29 cellular contexts compared by ENCODE assay signal in the genomic region with DNA sequence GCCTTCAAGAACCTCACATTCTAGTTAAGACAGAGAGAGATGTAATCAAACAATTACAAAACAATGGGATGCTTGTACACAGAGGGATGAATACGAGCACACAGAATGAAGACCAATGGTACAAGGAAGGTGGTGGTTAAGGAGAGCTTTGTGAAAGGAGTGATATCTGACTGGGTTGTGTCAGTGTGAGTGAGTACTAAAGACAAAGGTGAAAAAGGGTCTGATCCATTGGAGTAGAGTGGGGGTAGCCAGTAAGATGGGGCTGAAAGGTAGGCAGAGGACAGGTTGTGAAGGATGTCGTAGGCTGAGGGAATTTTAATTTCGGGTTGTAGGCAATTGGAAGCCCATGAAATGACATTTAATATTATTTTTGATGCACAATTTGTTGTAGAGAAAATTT. TPM values are rescaled to one million over a fixed set of nuclear protein-coding genes. Genes with fewer than 3 reads are reported as not detected.
"Had no signal": no experiment of that assay in that cellular context is flagged by ENCODE, and none has a peak within 500 bp of the region (broad histone marks: within the 10 kb centered on the region; RNA-seq: fewer than 3 reads in every experiment).

No MANE protein-coding gene starts in this region.

- H3K4me2 ChIP-seq: SK-N-SH had no signal

- H3K4me3 Mint-ChIP-seq: activated B cell treated with CpG ODN at 0.5 μM for 24 hours; activated CD4-positive, alpha-beta T cell treated with anti-CD3 and anti-CD28 coated beads, Interleukin-2, amount 10 ng/mL, durations not matched to agents 24 days and 14 days; activated naive CD4-positive, alpha-beta T cell treated with anti-CD3 and anti-CD28 coated beads, Interleukin-2, amount 10 ng/mL, durations not matched to agents 7 days and 5 days; activated naive CD8-positive, alpha-beta T cell treated with anti-CD3 and anti-CD28 coated beads for 36 hours; activated T-cell treated with anti-CD3 and anti-CD28 coated beads, Interleukin-2, amount 50 U/mL, for 72 hours; T-helper 17 cell had no signal

- H3K27ac ChIP-seq: brain microvascular endothelial cell, cardiac muscle cell, SJCRH30 had no signal

- H3K27me3 Mint-ChIP-seq: activated B cell treated with CpG ODN at 0.5 μM for 24 hours; activated CD4-positive, alpha-beta T cell treated with anti-CD3 and anti-CD28 coated beads, Interleukin-2, amount 10 ng/mL, durations not matched to agents 24 days and 14 days; activated naive CD4-positive, alpha-beta T cell treated with anti-CD3 and anti-CD28 coated beads, Interleukin-2, amount 10 ng/mL, durations not matched to agents 7 days and 5 days; activated naive CD8-positive, alpha-beta T cell treated with anti-CD3 and anti-CD28 coated beads for 36 hours; T-helper 17 cell had no signal

- H3K4me1 Mint-ChIP-seq: activated B cell treated with CpG ODN at 0.5 μM for 24 hours; activated CD4-positive, alpha-beta T cell treated with anti-CD3 and anti-CD28 coated beads, Interleukin-2, amount 10 ng/mL, durations not matched to agents 24 days and 14 days; activated naive CD4-positive, alpha-beta T cell treated with anti-CD3 and anti-CD28 coated beads, Interleukin-2, amount 10 ng/mL, durations not matched to agents 7 days and 5 days had no signal

- H3K4me1 ChIP-seq: SJCRH30 had no signal

- DNase-seq: activated B cell treated with CpG ODN at 0.5 μM for 24 hours; activated CD4-positive, alpha-beta T cell treated with anti-CD3 and anti-CD28 coated beads for 1 hour; activated CD4-positive, alpha-beta T cell treated with anti-CD3 and anti-CD28 coated beads, Interleukin-2, amount 10 ng/mL, durations not matched to agents 24 days and 14 days; activated CD4-positive, alpha-beta T cell treated with anti-CD3 and anti-CD28 coated beads, Interleukin-2, amount 50 U/mL, for 48 hours; activated CD8-positive, alpha-beta memory T cell treated with anti-CD3 and anti-CD28 coated beads, Interleukin-2, amount 50 U/mL, for 4 hours; activated gamma-delta T cell treated with Interleukin-2 at 50 U/mL for 16 hours; activated naive CD4-positive, alpha-beta T cell treated with anti-CD3 and anti-CD28 coated beads, Interleukin-2, amount 10 ng/mL, durations not matched to agents 7 days and 5 days; activated naive CD8-positive, alpha-beta T cell treated with anti-CD3 and anti-CD28 coated beads for 36 hours; activated T-cell treated with anti-CD3 and anti-CD28 coated beads, Interleukin-2, amount 50 U/mL, for 72 hours; brain microvascular endothelial cell; KBM-7; NCI-H1092 treated with DMSO at 0.1 percent for 48 hours; NCI-H146; NCI-H187 treated with DMSO at 0.1 percent for 48 hours; NCI-H2081 treated with DMSO at 0.1 percent for 48 hours; NCI-H526; NCI-H82; NK-92 treated with Interleukin-12 subunit alpha and Interleukin-12 subunit beta, amount 100 ng/mL, for 24 hours; RPMI8226; SJCRH30; SW 1271; T-helper 17 cell; T-helper 9 cell had no signal

- H3K4me3 ChIP-seq: cardiac muscle cell, SJCRH30 had no signal

- H3K9me2 ChIP-seq: SK-N-SH had no signal

- H3K27me3 ChIP-seq: brain microvascular endothelial cell, cardiac muscle cell, SJCRH30 had no signal

- H3K9me3 ChIP-seq: SJCRH30, SK-N-SH had no signal

- ATAC-seq: activated T-cell treated with anti-CD3 and anti-CD28 coated beads, Interleukin-2, amount 50 U/mL, for 72 hours; Panc1; Right ventricle myocardium inferior; T-helper 17 cell had no signal

- H3K27ac Mint-ChIP-seq: activated B cell treated with CpG ODN at 0.5 μM for 24 hours; activated CD4-positive, alpha-beta T cell treated with anti-CD3 and anti-CD28 coated beads, Interleukin-2, amount 10 ng/mL, durations not matched to agents 24 days and 14 days; activated naive CD4-positive, alpha-beta T cell treated with anti-CD3 and anti-CD28 coated beads, Interleukin-2, amount 10 ng/mL, durations not matched to agents 7 days and 5 days; activated naive CD8-positive, alpha-beta T cell treated with anti-CD3 and anti-CD28 coated beads for 36 hours; activated T-cell treated with anti-CD3 and anti-CD28 coated beads, Interleukin-2, amount 50 U/mL, for 72 hours; activated T-helper 2 cell treated with anti-CD3 and anti-CD28 coated beads, Interferon-gamma antibody, Interleukin-2, Interleukin-4, amounts not matched to agents 10 μg/mL and 5 μg/mL and 100 μg/mL, durations not matched to agents 14 hours and 24 hours and 36 hours; T-helper 17 cell had no signal

- H3K9me3 Mint-ChIP-seq: activated B cell treated with CpG ODN at 0.5 μM for 24 hours; activated CD4-positive, alpha-beta T cell treated with anti-CD3 and anti-CD28 coated beads, Interleukin-2, amount 10 ng/mL, durations not matched to agents 24 days and 14 days; activated naive CD4-positive, alpha-beta T cell treated with anti-CD3 and anti-CD28 coated beads, Interleukin-2, amount 10 ng/mL, durations not matched to agents 7 days and 5 days; activated naive CD8-positive, alpha-beta T cell treated with anti-CD3 and anti-CD28 coated beads for 36 hours; activated T-cell treated with anti-CD3 and anti-CD28 coated beads, Interleukin-2, amount 50 U/mL, for 72 hours; activated T-helper 2 cell treated with anti-CD3 and anti-CD28 coated beads, Interferon-gamma antibody, Interleukin-2, Interleukin-4, amounts not matched to agents 10 μg/mL and 5 μg/mL and 100 μg/mL, durations not matched to agents 14 hours and 24 hours and 36 hours had no signal

RNA-seq across cellular contexts. Expression of a gene that starts 26.0 kb away (rescaled TPM):
- total RNA-seq: activated B cell treated with CpG ODN at 0.5 μM for 24 hours; activated CD4-positive, alpha-beta T cell treated with anti-CD3 and anti-CD28 coated beads, Interleukin-2, amount 10 ng/mL, durations not matched to agents 24 days and 14 days; activated T-helper 2 cell treated with anti-CD3 and anti-CD28 coated beads, Interferon-gamma antibody, Interleukin-2, Interleukin-4, amounts not matched to agents 10 μg/mL and 5 μg/mL and 100 μg/mL, durations not matched to agents 14 hours and 24 hours and 36 hours; LHCN-M2; T-helper 17 cell had no signal
- polyA plus RNA-seq: cardiac muscle cell had no signal
